Comparison of ENCODE assay signal across 1 cellular context in genomic region chr2:134132487-134132857, GRCh38.
TF ChIP-seq lines count a peak whose summit lies in the region.

No MANE protein-coding gene starts in this region.

TF ChIP-seq in HepG2, 621 proteins besides CTCF, POLR2A, EP300 and RAD21 (continued from another document and continues in another):
- peak; percentile 27; the same call in 1 of the 2 replicates for TF ChIP-seq ARID4A (CRISPR knock-in tag; IDR thresholded peaks at IDR 0.05; ENCODE audit: borderline replicate concordance)
- no peak for TF ChIP-seq GPBP1L1 (CRISPR knock-in tag; IDR thresholded peaks at IDR 0.05)
- peak; percentile 39; the same call in 1 of the 2 replicates for TF ChIP-seq THAP11 (CRISPR knock-in tag; IDR thresholded peaks at IDR 0.05)
- TF ChIP-seq ZNF605 (CRISPR knock-in tag; IDR thresholded peaks at IDR 0.05): peak; percentile 32; the same call in 1 of the 2 replicates
- TF ChIP-seq ZBTB40 (IDR thresholded peaks at IDR 0.05): peak; percentile 96
- TF ChIP-seq ZBTB40 (CRISPR knock-in tag; IDR thresholded peaks at IDR 0.05): peak; percentile 99
- 0 out of 2 replicates have a peak, but pooled peaks have one; percentile 25 for TF ChIP-seq ZNF629 (CRISPR knock-in tag; conservative IDR thresholded peaks at IDR 0.05)
- TF ChIP-seq ATF4 (CRISPR knock-in tag; IDR thresholded peaks at IDR 0.05): no peak
- no peak for TF ChIP-seq FOXP1 (IDR thresholded peaks at IDR 0.05)
- peak; percentile 96 for TF ChIP-seq FOXP1 (CRISPR knock-in tag; IDR thresholded peaks at IDR 0.05)
- no peak for TF ChIP-seq ZNF205 (CRISPR knock-in tag; IDR thresholded peaks at IDR 0.05)
- peak; percentile 31 for TF ChIP-seq TEAD3 (CRISPR knock-in tag; optimal IDR thresholded peaks at IDR 0.05; ENCODE audit: borderline replicate concordance)
- no peak for TF ChIP-seq ZNF121 (CRISPR knock-in tag; IDR thresholded peaks at IDR 0.05)
- peak; percentile 64; the same call in 1 of the 2 replicates for TF ChIP-seq ZNF430 (CRISPR knock-in tag; IDR thresholded peaks at IDR 0.05)
- TF ChIP-seq KDM3A (CRISPR knock-in tag; IDR thresholded peaks at IDR 0.05; ENCODE audit: low read depth): no peak
- no peak for TF ChIP-seq TCF12 (IDR thresholded peaks at IDR 0.05)
- TF ChIP-seq TCF12 (CRISPR knock-in tag; IDR thresholded peaks at IDR 0.05): no peak
- TF ChIP-seq KMT2B (CRISPR knock-in tag; IDR thresholded peaks at IDR 0.05): no peak
- TF ChIP-seq ISL2 (CRISPR knock-in tag; IDR thresholded peaks at IDR 0.05): peak; percentile 84
- peak; percentile 43; the same call in 1 of the 2 replicates for TF ChIP-seq ZBTB33 (CRISPR knock-in tag; IDR thresholded peaks at IDR 0.05)
- no peak for TF ChIP-seq MAFG (CRISPR knock-in tag; IDR thresholded peaks at IDR 0.05)
- TF ChIP-seq NCOR1 (IDR thresholded peaks at IDR 0.05; ENCODE audit: borderline replicate concordance, low read length): peak; percentile 87
- TF ChIP-seq SP140L (CRISPR knock-in tag; IDR thresholded peaks at IDR 0.05; ENCODE audit: borderline replicate concordance): peak; percentile 92; the same call in 1 of the 2 replicates
- TF ChIP-seq ZNF784 (CRISPR knock-in tag; IDR thresholded peaks at IDR 0.05; ENCODE audit: borderline replicate concordance): peak; percentile 23; the same call in 1 of the 2 replicates
- peak; percentile 40; the same call in 1 of the 2 replicates for TF ChIP-seq ZKSCAN8 (CRISPR knock-in tag; IDR thresholded peaks at IDR 0.05; ENCODE audit: borderline replicate concordance)
- peak; percentile 78 for TF ChIP-seq RARA (CRISPR knock-in tag; IDR thresholded peaks at IDR 0.05)
- TF ChIP-seq YEATS4 (CRISPR knock-in tag; IDR thresholded peaks at IDR 0.05; ENCODE audit: borderline replicate concordance): no peak; the same call in 1 of the 2 replicates
- TF ChIP-seq HOXA3 (CRISPR knock-in tag; IDR thresholded peaks at IDR 0.05): peak; percentile 31; the same call in 1 of the 2 replicates
- TF ChIP-seq NFKBIZ (CRISPR knock-in tag; IDR thresholded peaks at IDR 0.05): 0 out of 2 replicates have a peak, but pooled peaks have one; percentile 25
- 0 out of 2 replicates have a peak, but pooled peaks have one; percentile 21 for TF ChIP-seq SALL2 (CRISPR knock-in tag; IDR thresholded peaks at IDR 0.05)
- TF ChIP-seq SALL1 (CRISPR knock-in tag; IDR thresholded peaks at IDR 0.05): peak; percentile 60; the same call in 1 of the 2 replicates
- peak; percentile 25; the same call in 1 of the 2 replicates for TF ChIP-seq ERF (CRISPR knock-in tag; IDR thresholded peaks at IDR 0.05)
- TF ChIP-seq ZSCAN9 (CRISPR knock-in tag; IDR thresholded peaks at IDR 0.05; ENCODE audit: borderline replicate concordance): no peak
- TF ChIP-seq ZNF639 (CRISPR knock-in tag; conservative IDR thresholded peaks at IDR 0.05): 0 out of 2 replicates have a peak, but pooled peaks have one; percentile 30
- TF ChIP-seq PCBP2 (optimal IDR thresholded peaks at IDR 0.05; ENCODE audit: low read depth, low read length, poor library complexity, severe bottlenecking): no peak
- peak; percentile 91; the same call in 1 of the 2 replicates for TF ChIP-seq TRIM24 (CRISPR knock-in tag; IDR thresholded peaks at IDR 0.05)
- peak; percentile 97 for TF ChIP-seq HNF4A (CRISPR knock-in tag; IDR thresholded peaks at IDR 0.05)
- TF ChIP-seq SNRNP70 (IDR thresholded peaks at IDR 0.05; ENCODE audit: low read depth, low read length): no peak
- TF ChIP-seq MED1 (CRISPR knock-in tag; IDR thresholded peaks at IDR 0.05): peak; percentile 57
- TF ChIP-seq ARHGAP35 (CRISPR knock-in tag; IDR thresholded peaks at IDR 0.05; ENCODE audit: borderline replicate concordance): no peak
- TF ChIP-seq ZNF362 (CRISPR knock-in tag; IDR thresholded peaks at IDR 0.05; ENCODE audit: borderline replicate concordance): peak; percentile 70; the same call in 1 of the 2 replicates
- 0 out of 2 replicates have a peak, but pooled peaks have one; percentile 60 for TF ChIP-seq KDM6A (CRISPR knock-in tag; IDR thresholded peaks at IDR 0.05; ENCODE audit: low read depth)
- TF ChIP-seq RELA (CRISPR knock-in tag; IDR thresholded peaks at IDR 0.05): no peak
